ENCODE assay signal across 15 cellular contexts in genomic region chr13:29589967-29590366, GRCh38. TPM values are rescaled to one million over a fixed set of nuclear protein-coding genes. Genes with fewer than 3 reads are reported as not detected.
DNase-seq lines count a peak whose midpoint lies in the region; TF ChIP-seq lines count a peak whose summit lies in the region.
"Had no signal": no experiment of that assay in that cellular context is flagged by ENCODE, and none has a peak within 500 bp of the region (broad histone marks: within the 10 kb centered on the region; RNA-seq: fewer than 3 reads in every experiment).

No MANE protein-coding gene starts in this region.

- H3K9me3 ChIP-seq in OCI-LY3 (ENCODE audit: insufficient read depth, low read length) (no peaks in the 10 kb centered on the region), prostate gland (no peaks in the 10 kb centered on the region), Karpas-422 (ENCODE audit: low read length) (no peaks in the 10 kb centered on the region)
- H3K9me3 ChIP-seq: A549 had no signal

- H3K4me2 ChIP-seq in OCI-LY3 (ENCODE audit: low read length) (no peak overlapping the region), Karpas-422 (ENCODE audit: low read depth, low read length, poor library complexity, severe bottlenecking) (no peak overlapping the region)
- H3K4me2 ChIP-seq: A549 had no signal

- H3K27me3 ChIP-seq in OCI-LY3 (ENCODE audit: low read depth, low read length) (no peaks in the 10 kb centered on the region), prostate gland (replicated peaks; ENCODE audit: insufficient read depth) (no peaks in the 10 kb centered on the region), Karpas-422 (ENCODE audit: low read length) (no peaks in the 10 kb centered on the region)

- peak; percentile 22; the same call in 1 of the 2 replicates for TF ChIP-seq CTCF in OCI-LY3 (IDR thresholded peaks at IDR 0.05; ENCODE audit: low read depth, low read length)
- TF ChIP-seq CTCF in prostate gland (IDR thresholded peaks at IDR 0.05): no peak

- H3K79me2 ChIP-seq in OCI-LY3 (ENCODE audit: low read length) (peaks cover 100% of the 10 kb centered on the region), Karpas-422 (ENCODE audit: low read length) (peaks cover 100% of the 10 kb centered on the region)

- H3K27ac ChIP-seq in OCI-LY3 (ENCODE audit: low read length) (no peak overlapping the region), epithelial cell of prostate (peak overlapping the region; percentile 51), prostate gland (peak overlapping the region; percentile 23 to 54), Karpas-422 (ENCODE audit: low read length) (no peak overlapping the region)
- H3K27ac ChIP-seq: A549 had no signal

- no peaks in the 10 kb centered on the region for H3K27me3 Mint-ChIP-seq in activated CD4-positive, alpha-beta memory T cell treated with anti-CD3 and anti-CD28 coated beads, Interleukin-2, amount 10 ng/mL, durations not matched to agents 7 days and 5 days
- no peaks in the 10 kb centered on the region for H3K27me3 Mint-ChIP-seq in activated CD4-positive, alpha-beta memory T cell treated with anti-CD3 and anti-CD28 coated beads for 36 hours

- WGBS in prostate gland: 74% methylated on average over 7 of the region's 7 CpGs

- POLR2A ChIA-PET in activated CD4-positive, alpha-beta memory T cell treated with anti-CD3 and anti-CD28 coated beads, Interleukin-2, amount 10 ng/mL, durations not matched to agents 7 days and 5 days (lab: Charles Lee): no interaction called here
- POLR2A ChIA-PET in activated CD4-positive, alpha-beta memory T cell treated with anti-CD3 and anti-CD28 coated beads for 36 hours (lab: Charles Lee): no interaction called here

- TF ChIP-seq POLR2A in prostate gland (IDR thresholded peaks at IDR 0.05): no peak

- H3K9ac ChIP-seq in OCI-LY3 (ENCODE audit: low read length) (no peak overlapping the region), Karpas-422 (ENCODE audit: low read length) (no peak overlapping the region)

- intact Hi-C loops in activated CD4-positive, alpha-beta memory T cell treated with anti-CD3 and anti-CD28 coated beads for 36 hours (cut with micrococcal nuclease): loop anchor here (10.0 kb wide), 3 partner anchors 875 to 1615 kb away; partner anchors contain the start of genes HMGB1 and HSPH1
- intact Hi-C loops in prostate gland (cut with DNase I): loop anchor here (5.0 to 10.0 kb wide), 2 partner anchors 73 to 525 kb away; no protein-coding TSS in a partner anchor

- H3K9me2 ChIP-seq in Karpas-422 (replicated peaks; ENCODE audit: insufficient read depth, low read length): no peaks in the 10 kb centered on the region

- H4K20me1 ChIP-seq in OCI-LY3 (ENCODE audit: insufficient read depth, low read length) (peaks cover 92% of the 10 kb centered on the region), Karpas-422 (ENCODE audit: insufficient read depth, low read depth, low read length) (peaks cover 63% of the 10 kb centered on the region)

- H3K9me3 Mint-ChIP-seq in activated CD4-positive, alpha-beta memory T cell treated with anti-CD3 and anti-CD28 coated beads, Interleukin-2, amount 10 ng/mL, durations not matched to agents 7 days and 5 days: no peaks in the 10 kb centered on the region
- H3K9me3 Mint-ChIP-seq in activated CD4-positive, alpha-beta memory T cell treated with anti-CD3 and anti-CD28 coated beads for 36 hours: no peaks in the 10 kb centered on the region
- H3K9me3 Mint-ChIP-seq: natural killer cell had no signal

- no peak overlapping the region for H2AFZ ChIP-seq in OCI-LY3 (ENCODE audit: low read depth, low read length)
- no peak overlapping the region for H2AFZ ChIP-seq in Karpas-422 (ENCODE audit: low read length)

- H3K4me1 Mint-ChIP-seq in activated CD4-positive, alpha-beta memory T cell treated with anti-CD3 and anti-CD28 coated beads, Interleukin-2, amount 10 ng/mL, durations not matched to agents 7 days and 5 days: peaks cover 67% of the 10 kb centered on the region
- H3K4me1 Mint-ChIP-seq in activated CD4-positive, alpha-beta memory T cell treated with anti-CD3 and anti-CD28 coated beads for 36 hours (ENCODE audit: low read depth): peaks cover 80% of the 10 kb centered on the region

- peaks cover 44% of the 10 kb centered on the region for H3K36me3 ChIP-seq in OCI-LY3 (replicated peaks; ENCODE audit: low read depth, low read length)
- no peaks in the 10 kb centered on the region for H3K36me3 ChIP-seq in prostate gland
- H3K36me3 ChIP-seq in Karpas-422 (ENCODE audit: insufficient read depth, low read length): peaks cover 4% of the 10 kb centered on the region; the same call in 1 of the 2 replicates

- no peak for DNase-seq in activated CD4-positive, alpha-beta memory T cell treated with anti-CD3 and anti-CD28 coated beads, Interleukin-2, amount 10 ng/mL, durations not matched to agents 7 days and 5 days
- DNase-seq in activated CD4-positive, alpha-beta memory T cell treated with anti-CD3 and anti-CD28 coated beads for 36 hours: no peak
- no peak for DNase-seq in epithelial cell of prostate (ENCODE audit: low read depth, low spot score)
- no peak for DNase-seq in prostate gland (ENCODE audit: low spot score)
- DNase-seq in Karpas-422: no peak
- no peak for DNase-seq in occipital lobe (lab: John Stamatoyannopoulos, UW)
- no peak for DNase-seq in superior temporal gyrus (ENCODE audit: extremely low spot score)
- DNase-seq: activated CD4-positive, alpha-beta T cell treated with anti-CD3 and anti-CD28 coated beads, Interleukin-2, amount 50 U/mL, for 1 hour; cortex of kidney; DMS53; natural killer cell; NCI-H1436; NCI-H774 had no signal

- CTCF ChIA-PET in activated CD4-positive, alpha-beta memory T cell treated with anti-CD3 and anti-CD28 coated beads, Interleukin-2, amount 10 ng/mL, durations not matched to agents 7 days and 5 days (lab: Charles Lee): no interaction called here
- CTCF ChIA-PET in activated CD4-positive, alpha-beta memory T cell treated with anti-CD3 and anti-CD28 coated beads for 36 hours (lab: Charles Lee): no interaction called here

- peaks cover 15% of the 10 kb centered on the region for H3K4me1 ChIP-seq in OCI-LY3 (ENCODE audit: low read length)
- peaks cover 8% of the 10 kb centered on the region for H3K4me1 ChIP-seq in prostate gland (replicated peaks)
- peaks cover 52% of the 10 kb centered on the region for H3K4me1 ChIP-seq in Karpas-422 (ENCODE audit: low read length)

- H3K4me3 ChIP-seq in OCI-LY3 (ENCODE audit: low read length) (no peak overlapping the region), prostate gland (no peak overlapping the region), Karpas-422 (ENCODE audit: low read length) (no peak overlapping the region)
- H3K4me3 ChIP-seq: A549 had no signal

- no peak overlapping the region for H3K4me3 Mint-ChIP-seq in activated CD4-positive, alpha-beta memory T cell treated with anti-CD3 and anti-CD28 coated beads, Interleukin-2, amount 10 ng/mL, durations not matched to agents 7 days and 5 days
- no peak overlapping the region for H3K4me3 Mint-ChIP-seq in activated CD4-positive, alpha-beta memory T cell treated with anti-CD3 and anti-CD28 coated beads for 36 hours
- H3K4me3 Mint-ChIP-seq: natural killer cell had no signal

- peak overlapping the region; percentile 47 for H3K27ac Mint-ChIP-seq in activated CD4-positive, alpha-beta memory T cell treated with anti-CD3 and anti-CD28 coated beads, Interleukin-2, amount 10 ng/mL, durations not matched to agents 7 days and 5 days
- no peak overlapping the region for H3K27ac Mint-ChIP-seq in activated CD4-positive, alpha-beta memory T cell treated with anti-CD3 and anti-CD28 coated beads for 36 hours
- H3K27ac Mint-ChIP-seq: natural killer cell had no signal

- peaks cover 38% of the 10 kb centered on the region for H3K36me3 Mint-ChIP-seq in activated CD4-positive, alpha-beta memory T cell treated with anti-CD3 and anti-CD28 coated beads, Interleukin-2, amount 10 ng/mL, durations not matched to agents 7 days and 5 days (ENCODE audit: low read depth)
- peaks cover 37% of the 10 kb centered on the region for H3K36me3 Mint-ChIP-seq in activated CD4-positive, alpha-beta memory T cell treated with anti-CD3 and anti-CD28 coated beads for 36 hours
- H3K36me3 Mint-ChIP-seq: natural killer cell had no signal

RNA-seq across cellular contexts. Expression of gene SLC7A1, which starts 5.5 kb away (rescaled TPM):
- 10 to 100 TPM; 90.3 to 92.1 TPM for total RNA-seq in activated CD4-positive, alpha-beta memory T cell treated with anti-CD3 and anti-CD28 coated beads, Interleukin-2, amount 10 ng/mL, durations not matched to agents 7 days and 5 days
- 100 to 1,000 TPM; 106 to 114 TPM for total RNA-seq in activated CD4-positive, alpha-beta memory T cell treated with anti-CD3 and anti-CD28 coated beads for 36 hours
- total RNA-seq in prostate gland: 10 to 100 TPM; 19.1 to 35.3 TPM
- 39.9 and 45.4 TPM in 2 replicates for total RNA-seq in Karpas-422 (2014; rRNA removed; shearing (Covaris generic); ENCODE audit: low replicate concordance)
- total RNA-seq in occipital lobe: 25.3 TPM

Comparison
In these comparisons a context has a peak if more than half of its experiments do, and no peak if none do; other contexts are left out.
1. H3K27ac ChIP-seq: peak in epithelial cell of prostate (single experiment) and prostate gland (2 of 2); none in OCI-LY3 (single experiment) and Karpas-422 (single experiment).